1 cellular context compared by ENCODE assay signal in the genomic region with DNA sequence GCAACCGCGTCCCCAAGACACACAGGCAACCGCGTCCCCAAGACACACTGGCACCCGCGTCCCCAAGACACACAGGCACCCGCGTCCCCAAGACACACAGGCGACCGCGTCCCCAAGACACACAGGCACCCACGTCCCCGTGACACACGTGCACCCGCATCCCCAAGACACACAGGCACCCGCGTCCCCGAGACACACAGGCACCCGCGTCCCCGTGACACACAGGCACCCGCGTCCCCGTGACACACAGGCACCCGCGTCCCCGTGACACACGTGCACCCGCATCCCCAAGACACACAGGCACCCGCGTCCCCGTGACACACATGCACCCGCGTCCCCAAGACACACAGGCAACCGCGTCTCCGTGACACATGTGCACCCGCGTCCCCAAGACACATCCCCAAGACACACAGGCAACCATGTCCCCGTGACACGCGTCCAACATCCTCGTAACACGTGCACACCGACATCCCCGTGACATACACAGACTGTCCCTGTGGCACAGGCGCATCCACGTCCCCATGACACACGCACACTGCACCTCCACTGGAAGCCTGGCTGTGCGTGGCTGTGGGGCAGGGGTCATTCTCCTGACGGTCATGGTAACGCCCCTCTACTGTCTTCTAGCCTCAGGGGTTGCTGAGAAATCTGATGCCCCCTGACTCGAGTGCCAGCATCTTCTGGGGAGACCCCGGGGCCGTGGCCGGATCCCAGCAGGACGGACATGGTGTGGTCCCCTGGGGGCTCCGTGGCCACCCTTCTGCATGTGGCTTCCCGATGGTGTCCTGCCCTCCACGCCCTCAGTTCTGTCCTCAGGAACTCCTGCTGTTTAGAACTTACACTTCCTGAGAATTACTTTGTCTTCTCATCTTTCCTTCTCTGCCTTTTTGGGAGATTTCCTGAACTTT.
TF ChIP-seq lines count a peak whose summit lies in the region.

No MANE protein-coding gene starts in this region.

TF ChIP-seq in K562, 482 proteins besides CTCF, POLR2A, EP300 and RAD21:
- TF ChIP-seq HIVEP1 (CRISPR knock-in tag; IDR thresholded peaks at IDR 0.05) (no peak), POLR2G (IDR thresholded peaks at IDR 0.05; ENCODE audit: low read depth, low read length) (peak; percentile 60; the same call in 1 of the 2 replicates)
- TF ChIP-seq, protein P1, sequence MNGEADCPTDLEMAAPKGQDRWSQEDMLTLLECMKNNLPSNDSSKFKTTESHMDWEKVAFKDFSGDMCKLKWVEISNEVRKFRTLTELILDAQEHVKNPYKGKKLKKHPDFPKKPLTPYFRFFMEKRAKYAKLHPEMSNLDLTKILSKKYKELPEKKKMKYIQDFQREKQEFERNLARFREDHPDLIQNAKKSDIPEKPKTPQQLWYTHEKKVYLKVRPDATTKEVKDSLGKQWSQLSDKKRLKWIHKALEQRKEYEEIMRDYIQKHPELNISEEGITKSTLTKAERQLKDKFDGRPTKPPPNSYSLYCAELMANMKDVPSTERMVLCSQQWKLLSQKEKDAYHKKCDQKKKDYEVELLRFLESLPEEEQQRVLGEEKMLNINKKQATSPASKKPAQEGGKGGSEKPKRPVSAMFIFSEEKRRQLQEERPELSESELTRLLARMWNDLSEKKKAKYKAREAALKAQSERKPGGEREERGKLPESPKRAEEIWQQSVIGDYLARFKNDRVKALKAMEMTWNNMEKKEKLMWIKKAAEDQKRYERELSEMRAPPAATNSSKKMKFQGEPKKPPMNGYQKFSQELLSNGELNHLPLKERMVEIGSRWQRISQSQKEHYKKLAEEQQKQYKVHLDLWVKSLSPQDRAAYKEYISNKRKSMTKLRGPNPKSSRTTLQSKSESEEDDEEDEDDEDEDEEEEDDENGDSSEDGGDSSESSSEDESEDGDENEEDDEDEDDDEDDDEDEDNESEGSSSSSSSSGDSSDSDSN (IDR thresholded peaks at IDR 0.05; ENCODE audit: borderline replicate concordance in 1 of 2, low read depth in 2 of 2, low read length in 2 of 2), result no peak
- TF ChIP-seq, protein P2, sequence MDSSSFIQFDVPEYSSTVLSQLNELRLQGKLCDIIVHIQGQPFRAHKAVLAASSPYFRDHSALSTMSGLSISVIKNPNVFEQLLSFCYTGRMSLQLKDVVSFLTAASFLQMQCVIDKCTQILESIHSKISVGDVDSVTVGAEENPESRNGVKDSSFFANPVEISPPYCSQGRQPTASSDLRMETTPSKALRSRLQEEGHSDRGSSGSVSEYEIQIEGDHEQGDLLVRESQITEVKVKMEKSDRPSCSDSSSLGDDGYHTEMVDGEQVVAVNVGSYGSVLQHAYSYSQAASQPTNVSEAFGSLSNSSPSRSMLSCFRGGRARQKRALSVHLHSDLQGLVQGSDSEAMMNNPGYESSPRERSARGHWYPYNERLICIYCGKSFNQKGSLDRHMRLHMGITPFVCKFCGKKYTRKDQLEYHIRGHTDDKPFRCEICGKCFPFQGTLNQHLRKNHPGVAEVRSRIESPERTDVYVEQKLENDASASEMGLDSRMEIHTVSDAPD (CRISPR knock-in tag; IDR thresholded peaks at IDR 0.05), result no peak
